In the genomic region with DNA sequence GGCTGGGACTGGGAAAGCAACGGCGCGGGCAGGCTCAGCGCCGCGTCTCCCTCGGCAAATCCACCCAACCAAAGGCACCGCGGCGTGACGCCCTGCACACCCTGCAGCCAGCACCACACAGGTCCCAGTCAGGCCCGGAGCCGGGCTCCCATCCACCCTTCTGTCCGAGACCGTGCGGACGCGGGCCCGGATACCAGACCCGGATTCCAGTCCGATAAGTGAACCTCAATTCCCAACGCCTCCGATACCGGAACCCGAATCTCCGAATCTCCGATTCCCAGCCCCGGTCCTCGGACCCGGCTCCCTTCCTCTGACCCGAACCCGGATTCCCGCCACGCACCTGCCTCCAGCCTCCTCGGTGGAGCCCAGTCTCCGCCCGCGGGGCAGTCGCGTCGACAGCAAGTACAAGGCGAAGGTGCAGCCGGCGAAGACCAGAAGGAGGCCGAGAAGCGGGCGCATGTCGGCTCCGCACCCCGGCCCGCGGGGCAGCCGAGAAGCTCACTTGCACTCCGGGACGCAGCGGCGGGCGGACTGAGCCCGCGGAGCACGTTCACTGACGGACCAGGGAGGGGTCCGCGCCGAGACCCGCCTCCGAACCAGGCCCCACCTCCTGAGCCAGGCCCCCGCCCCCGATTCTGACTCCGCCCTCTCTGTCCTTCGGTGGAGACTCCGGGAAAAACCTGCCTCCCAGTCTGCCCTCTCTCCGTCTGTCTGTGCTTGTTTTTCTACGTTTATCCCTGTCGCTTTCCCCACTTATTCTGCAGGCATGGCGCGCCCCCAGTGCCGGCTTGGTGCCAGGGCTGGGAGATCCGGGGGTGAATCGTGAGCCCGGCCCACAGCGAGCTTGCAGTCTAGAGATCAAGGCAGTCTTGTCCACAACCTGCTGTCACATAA, we compare ENCODE assay signal across 8 cellular contexts. TPM values are rescaled to one million over a fixed set of nuclear protein-coding genes. Genes with fewer than 3 reads are reported as not detected.
DNase-seq lines count a peak whose midpoint lies in the region; ATAC-seq and TF ChIP-seq lines count a peak whose summit lies in the region.

A gene (minus strand): TSS at position 533 of the 894 bp plus-strand sequence. CDS start 74 bp downstream, at position 459.

- H3K9me3 Mint-ChIP-seq in CD4-positive, alpha-beta memory T cell = no peaks in the 10 kb centered on the region
- no peaks in the 10 kb centered on the region for H3K9me3 Mint-ChIP-seq in activated CD4-positive, alpha-beta memory T cell treated with anti-CD3 and anti-CD28 coated beads, Interleukin-2, amount 10 ng/mL, durations not matched to agents 7 days and 5 days

- peak within 1 kb of the TSS; percentile 72 to 86 for H3K4me3 ChIP-seq in CD4-positive, alpha-beta memory T cell (ENCODE audit: low read length in 2 of 2)
- peak within 1 kb of the TSS; percentile 88 to 93 for H3K4me3 ChIP-seq in duodenal mucosa (ENCODE audit: low read depth in 1 of 2, low read length in 2 of 2)
- peak within 1 kb of the TSS; percentile 85 for H3K4me3 ChIP-seq in lower leg skin (ENCODE audit: low read depth, poor library complexity, severe bottlenecking)

- intact Hi-C loops in CD4-positive, alpha-beta memory T cell (cut with micrococcal nuclease) = loop anchor here (1.0 to 5.0 kb wide), 3 partner anchors 59 to 216 kb away; a partner anchor contains a TSS
- intact Hi-C loops in lower leg skin (cut with DNase I; ENCODE audit: low total_unique reads) = no loop called here

- no peaks in the 10 kb centered on the region for H3K27me3 Mint-ChIP-seq in CD4-positive, alpha-beta memory T cell
- peaks cover 5% of the 10 kb centered on the region for H3K27me3 Mint-ChIP-seq in activated CD4-positive, alpha-beta memory T cell treated with anti-CD3 and anti-CD28 coated beads, Interleukin-2, amount 10 ng/mL, durations not matched to agents 7 days and 5 days

- H3K36me3 ChIP-seq in CD4-positive, alpha-beta memory T cell (ENCODE audit: insufficient read depth, low read length) = peaks cover 28% of the 10 kb centered on the region
- peaks cover 30 to 33% of the 10 kb centered on the region in 2 donors for H3K36me3 ChIP-seq in duodenal mucosa (ENCODE audit: control insufficient read depth in 1 of 2, insufficient read depth in 2 of 2, low read length in 2 of 2)

- peak within 1 kb of the TSS; percentile 64 for H3K27ac ChIP-seq in CD4-positive, alpha-beta memory T cell (ENCODE audit: low read depth, low read length)
- peak within 1 kb of the TSS; percentile 93 for H3K27ac ChIP-seq in duodenal mucosa (ENCODE audit: low read depth, low read length)

- peak within 1 kb of the TSS; percentile 85 to 94 (median 91) for H3K27ac Mint-ChIP-seq in CD4-positive, alpha-beta memory T cell
- peak within 1 kb of the TSS; percentile 82 for H3K27ac Mint-ChIP-seq in activated CD4-positive, alpha-beta memory T cell treated with anti-CD3 and anti-CD28 coated beads, Interleukin-2, amount 10 ng/mL, durations not matched to agents 7 days and 5 days

- ATAC-seq in GM19452 (IDR thresholded peaks at IDR 0.05; ENCODE audit: unreplicated experiment) (peak; percentile 93), HG03575 (IDR thresholded peaks at IDR 0.05; ENCODE audit: extremely low read depth, insufficient number of reproducible peaks, low FRiP score, unreplicated experiment) (peak; percentile 62)

- H3K4me1 Mint-ChIP-seq in CD4-positive, alpha-beta memory T cell = peaks cover 4 to 38% (median 21%) of the 10 kb centered on the region in 4 donors
- H3K4me1 Mint-ChIP-seq in activated CD4-positive, alpha-beta memory T cell treated with anti-CD3 and anti-CD28 coated beads, Interleukin-2, amount 10 ng/mL, durations not matched to agents 7 days and 5 days = peaks cover 21% of the 10 kb centered on the region

- DNase-seq in CD4-positive, alpha-beta memory T cell = peak; percentile 81 to 88 (median 87)
- DNase-seq in NCI-H82 (lab: John Stamatoyannopoulos, UW) = peak; percentile 97
- peak; percentile 92 for DNase-seq in activated CD4-positive, alpha-beta memory T cell treated with anti-CD3 and anti-CD28 coated beads, Interleukin-2, amount 10 ng/mL, durations not matched to agents 7 days and 5 days
- DNase-seq in lower leg skin (ENCODE audit: low spot score in 2 of 2) = peak; percentile 92 to 99
- peak; percentile 86 to 92 for DNase-seq in stimulated activated CD4-positive, alpha-beta T cell treated with anti-CD3 and anti-CD28 coated beads, Interleukin-4, amount 100 ng/mL, for 4 hours

- H3K4me3 Mint-ChIP-seq in CD4-positive, alpha-beta memory T cell = peak within 1 kb of the TSS; percentile 88 to 98 (median 94)
- H3K4me3 Mint-ChIP-seq in activated CD4-positive, alpha-beta memory T cell treated with anti-CD3 and anti-CD28 coated beads, Interleukin-2, amount 10 ng/mL, durations not matched to agents 7 days and 5 days = peak within 1 kb of the TSS; percentile 83

- 1% methylated on average over 47 to 53 of the region's 82 CpGs for WGBS in lower leg skin, 2 donors

- H3K9ac ChIP-seq in duodenal mucosa (ENCODE audit: low read depth in 1 of 2, low read length in 2 of 2) = peak within 1 kb of the TSS; percentile 96 to 98

- peaks cover 23% of the 10 kb centered on the region for H3K4me1 ChIP-seq in CD4-positive, alpha-beta memory T cell (ENCODE audit: insufficient read depth, low read length)
- peaks cover 37 to 41% of the 10 kb centered on the region in 2 donors for H3K4me1 ChIP-seq in duodenal mucosa (ENCODE audit: control insufficient read depth in 1 of 2, insufficient read depth in 2 of 2, low read length in 2 of 2)

- H3K9me3 ChIP-seq in CD4-positive, alpha-beta memory T cell (ENCODE audit: control insufficient read depth in 1 of 2, low read length in 2 of 2) = no peaks in the 10 kb centered on the region
- H3K9me3 ChIP-seq in duodenal mucosa (ENCODE audit: control insufficient read depth in 1 of 2, low read length in 2 of 2) = no peaks in the 10 kb centered on the region

- H3K36me3 Mint-ChIP-seq in CD4-positive, alpha-beta memory T cell = peaks cover 22 to 28% of the 10 kb centered on the region in 2 donors
- H3K36me3 Mint-ChIP-seq in activated CD4-positive, alpha-beta memory T cell treated with anti-CD3 and anti-CD28 coated beads, Interleukin-2, amount 10 ng/mL, durations not matched to agents 7 days and 5 days (ENCODE audit: low read depth) = peaks cover 23% of the 10 kb centered on the region

- CTCF ChIA-PET in CD4-positive, alpha-beta memory T cell (lab: Charles Lee; ENCODE audit: partially characterized antibody) = no interaction called here
- CTCF ChIA-PET in activated CD4-positive, alpha-beta memory T cell treated with anti-CD3 and anti-CD28 coated beads, Interleukin-2, amount 10 ng/mL, durations not matched to agents 7 days and 5 days (lab: Charles Lee) = interaction anchor here (1.1 kb wide), 1 partner anchor 60 kb away, joined by 5 read pairs; no protein-coding TSS in a partner anchor

- no peak for TF ChIP-seq CTCF in lower leg skin (IDR thresholded peaks at IDR 0.05)

- H3K27me3 ChIP-seq in CD4-positive, alpha-beta memory T cell (ENCODE audit: insufficient read depth, low read length) = no peaks in the 10 kb centered on the region
- H3K27me3 ChIP-seq in duodenal mucosa (ENCODE audit: control insufficient read depth in 1 of 2, insufficient read depth in 2 of 2, low read length in 2 of 2) = no peaks in the 10 kb centered on the region

- POLR2A ChIA-PET in CD4-positive, alpha-beta memory T cell (lab: Charles Lee; ENCODE audit: partially characterized antibody) = interaction anchor here (0.9 to 1.3 kb wide), 4 partner anchors 9 to 1249 kb away, joined by 3 to 13 read pairs (median 3); a partner anchor contains a TSS
- POLR2A ChIA-PET in activated CD4-positive, alpha-beta memory T cell treated with anti-CD3 and anti-CD28 coated beads, Interleukin-2, amount 10 ng/mL, durations not matched to agents 7 days and 5 days (lab: Charles Lee) = interaction anchor here (0.7 to 1.8 kb wide), 7 partner anchors 10 to 87 kb away, joined by 3 to 17 read pairs (median 4); a partner anchor contains a TSS

- no peak for TF ChIP-seq POLR2A in lower leg skin (IDR thresholded peaks at IDR 0.05)

RNA-seq across cellular contexts. Expression of the gene that starts here (rescaled TPM):
- 10 to 100 TPM; 26.5 to 28.0 TPM for total RNA-seq in CD4-positive, alpha-beta memory T cell
- polyA plus RNA-seq in CD4-positive, alpha-beta memory T cell = 10 to 100 TPM; 22.2 to 23.6 TPM
- 10 to 100 TPM; 21.4 to 21.8 TPM for total RNA-seq in activated CD4-positive, alpha-beta memory T cell treated with anti-CD3 and anti-CD28 coated beads, Interleukin-2, amount 10 ng/mL, durations not matched to agents 7 days and 5 days
- total RNA-seq in lower leg skin = 10 to 100 TPM; 22.2 to 33.6 (median 28.4) TPM

Comparison
In these comparisons a context has a peak if more than half of its experiments do, and no peak if none do; other contexts are left out.
1. Peak in every context shown above with its lines: DNase-seq, ATAC-seq, H3K4me3 ChIP-seq and H3K27ac ChIP-seq.